Comparison of ENCODE assay signal across 10 cellular contexts in genomic region chr20:5652626-5653573, GRCh38. TPM values are rescaled to one million over a fixed set of nuclear protein-coding genes. Genes with fewer than 3 reads are reported as not detected.
DNase-seq lines count a peak whose midpoint lies in the region; TF ChIP-seq lines count a peak whose summit lies in the region.
"Had no signal": no experiment of that assay in that cellular context is flagged by ENCODE, and none has a peak within 500 bp of the region (broad histone marks: within the 10 kb centered on the region; RNA-seq: fewer than 3 reads in every experiment).

No MANE protein-coding gene starts in this region.

- POLR2A ChIA-PET in BJ (lab: Charles Lee): no interaction called here

- no peaks in the 10 kb centered on the region for H3K36me3 ChIP-seq in BJ (ENCODE audit: control insufficient read depth, insufficient read depth, low read length)
- H3K36me3 ChIP-seq in mucosa of rectum (ENCODE audit: control insufficient read depth in 2 of 2, insufficient read depth in 2 of 2, low read length in 2 of 2): no peaks in the 10 kb centered on the region
- H3K36me3 ChIP-seq in MM.1S (replicated peaks; ENCODE audit: insufficient read depth, low read length): no peaks in the 10 kb centered on the region
- H3K36me3 ChIP-seq: tibial artery had no signal

- H4K20me1 ChIP-seq in MM.1S (ENCODE audit: insufficient read depth, low read length): no peaks in the 10 kb centered on the region

- no peaks in the 10 kb centered on the region for H3K79me2 ChIP-seq in MM.1S (ENCODE audit: low read length)

- H3K27ac ChIP-seq in mucosa of rectum (ENCODE audit: low read depth in 2 of 2, low read length in 2 of 2) (peak overlapping the region; percentile 1 to 32), MM.1S (ENCODE audit: low read length) (no peak overlapping the region)
- H3K27ac ChIP-seq: tibial artery had no signal

- H3K4me3 Mint-ChIP-seq in activated naive CD8-positive, alpha-beta T cell: peak overlapping the region; percentile 56

- H3K36me3 Mint-ChIP-seq in activated naive CD8-positive, alpha-beta T cell: peaks cover 2% of the 10 kb centered on the region

- H3K9me3 ChIP-seq in mucosa of rectum (ENCODE audit: control insufficient read depth in 2 of 2, low read length in 2 of 2) (no peaks in the 10 kb centered on the region), MM.1S (replicated peaks; ENCODE audit: insufficient read depth, low read length) (no peaks in the 10 kb centered on the region)
- H3K9me3 ChIP-seq: tibial artery had no signal

- no peak overlapping the region for H2AFZ ChIP-seq in MM.1S (ENCODE audit: low read length)

- DNase-seq in BJ (ENCODE audit: low read depth) (peak; percentile 24), HS-5 (ENCODE audit: low read depth) (peak; percentile 92), MM.1S (no peak), NCI-H146 treated with DMSO at 0.1 percent for 48 hours (lab: John Stamatoyannopoulos, UW; ENCODE audit: unreplicated experiment) (no peak), DMS153 (lab: John Stamatoyannopoulos, UW) (no peak), foreskin melanocyte (no peak)
- DNase-seq: stimulated activated CD4-positive, alpha-beta T cell treated with anti-CD3 and anti-CD28 coated beads, Interleukin-12 subunit alpha, Interleukin-12 subunit beta, amount 100 ng/mL, for 4 hours had no signal

- no peak overlapping the region for H3K9ac ChIP-seq in mucosa of rectum (ENCODE audit: low read depth in 1 of 2, low read length in 2 of 2)
- H3K9ac ChIP-seq in MM.1S (ENCODE audit: low read length): no peak overlapping the region

- peaks cover 12% of the 10 kb centered on the region in 2 donors for H3K4me1 ChIP-seq in mucosa of rectum (ENCODE audit: control insufficient read depth in 2 of 2, insufficient read depth in 2 of 2, low read length in 2 of 2)
- H3K4me1 ChIP-seq in MM.1S (ENCODE audit: low read length): 0 out of 2 replicates have a peak, but pooled peaks cover 4% of the 10 kb centered on the region

- H3F3A ChIP-seq in MM.1S (ENCODE audit: insufficient read depth, low read length): no peaks in the 10 kb centered on the region

- H3K27ac Mint-ChIP-seq in activated naive CD8-positive, alpha-beta T cell: peak overlapping the region; percentile 80

- no peaks in the 10 kb centered on the region for H3K9me3 Mint-ChIP-seq in activated naive CD8-positive, alpha-beta T cell (ENCODE audit: low read depth)

- peaks cover 28% of the 10 kb centered on the region for H3K4me1 Mint-ChIP-seq in activated naive CD8-positive, alpha-beta T cell (ENCODE audit: low read depth)

- no peaks in the 10 kb centered on the region for H3K27me3 Mint-ChIP-seq in activated naive CD8-positive, alpha-beta T cell

- H3K27me3 ChIP-seq in BJ (ENCODE audit: control insufficient read depth, insufficient read depth, low read length) (no peaks in the 10 kb centered on the region), mucosa of rectum (ENCODE audit: control insufficient read depth in 2 of 2, insufficient read depth in 2 of 2, low read length in 2 of 2) (no peaks in the 10 kb centered on the region), MM.1S (replicated peaks; ENCODE audit: insufficient read depth, low read length) (no peaks in the 10 kb centered on the region)
- H3K27me3 ChIP-seq: tibial artery had no signal

- H3K4me2 ChIP-seq in MM.1S (ENCODE audit: low read depth, low read length): no peak overlapping the region

- no peaks in the 10 kb centered on the region for H3K9me2 ChIP-seq in MM.1S (replicated peaks; ENCODE audit: insufficient read depth, low read length)

- TF ChIP-seq CTCF in BJ (IDR thresholded peaks at IDR 0.05; ENCODE audit: insufficient read depth, low read depth, low read length) (no peak), MM.1S (IDR thresholded peaks at IDR 0.05; ENCODE audit: low read length) (no peak)

- H3K4me3 ChIP-seq in BJ (ENCODE audit: low read depth, low read length) (no peak overlapping the region), mucosa of rectum (ENCODE audit: low read length in 2 of 2) (no peak overlapping the region), MM.1S (ENCODE audit: low read length) (no peak overlapping the region)
- H3K4me3 ChIP-seq: tibial artery had no signal

- CTCF ChIA-PET in BJ (lab: Yijun Ruan, JAX): no interaction called here

RNA-seq across cellular contexts. Expression of gene GPCPD1, which starts 42.1 kb away (rescaled TPM):
- polyA plus RNA-seq in BJ (2011; rRNA removed): 8.6 and 21.7 TPM in 2 replicates
- polyA minus RNA-seq in BJ (2011; rRNA and poly(A)+ RNA removed): 8.1 and 11.0 TPM in 2 replicates

Comparison
In these comparisons a context has a peak if more than half of its experiments do, and no peak if none do; other contexts are left out.
1. DNase-seq: peak in BJ (single experiment) and HS-5 (single experiment); none in MM.1S (single experiment), NCI-H146 treated with DMSO at 0.1 percent for 48 hours (single experiment), DMS153 (single experiment) and foreskin melanocyte (single experiment).